ENCODE assay signal across 27 cellular contexts in the genomic region with DNA sequence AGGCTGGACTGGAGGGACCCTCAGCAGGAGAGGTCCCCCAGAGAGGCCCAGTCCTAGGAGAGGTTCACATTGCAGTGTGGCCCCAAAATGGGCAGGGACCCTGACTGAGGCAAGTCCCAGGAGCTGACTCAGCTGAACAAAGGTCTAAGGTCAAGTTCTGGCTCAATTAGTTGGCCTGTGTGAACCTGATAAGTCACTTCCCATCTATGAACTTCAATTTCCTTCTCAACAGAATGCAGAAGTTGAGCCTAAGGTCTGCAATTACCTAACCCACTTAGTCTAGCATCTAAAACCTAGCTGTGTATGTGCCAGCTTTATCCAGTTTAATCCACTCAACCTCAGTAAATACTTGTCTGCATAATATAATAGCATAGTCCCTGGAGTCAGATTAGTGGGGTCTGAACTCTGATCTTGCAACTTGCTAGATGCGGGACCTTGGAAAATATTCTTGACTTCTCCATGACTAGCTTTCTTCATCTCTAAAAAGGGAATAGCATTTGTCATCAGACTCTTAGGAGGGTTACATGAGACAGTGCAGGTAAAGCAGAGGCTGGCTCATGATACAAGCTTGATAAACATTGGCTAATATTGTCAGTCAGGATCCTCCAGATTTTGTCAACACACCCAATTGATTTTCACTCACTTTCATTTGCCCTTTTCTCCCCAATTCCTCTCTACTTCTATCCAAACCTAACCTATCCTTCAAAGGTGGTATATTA.
DNase-seq lines count a peak whose midpoint lies in the region; ATAC-seq, FAIRE-seq and TF ChIP-seq lines count a peak whose summit lies in the region.
"Had no signal": no experiment of that assay in that cellular context is flagged by ENCODE, and none has a peak within 500 bp of the region (broad histone marks: within the 10 kb centered on the region; RNA-seq: fewer than 3 reads in every experiment).

No MANE protein-coding gene starts in this region.

- H3K4me3 ChIP-seq in spleen (peak overlapping the region in 1 of 8 donors; percentile 19), GM23338 (no peak overlapping the region)
- H3K4me3 ChIP-seq: cardiac muscle cell, lower lobe of right lung, SK-N-MC had no signal

- H3K4me2 ChIP-seq in GM23338 = no peak overlapping the region

- no peaks in the 10 kb centered on the region for H3K9me3 Mint-ChIP-seq in GM23338
- H3K9me3 Mint-ChIP-seq: activated T-helper 17 cell treated with anti-CD3 and anti-CD28 coated beads, Interleukin-2, amount 50 U/mL, for 72 hours; CD8-positive, alpha-beta T cell; dendritic cell treated with granulocyte-macrophage colony-stimulating factor and Interleukin-4, amounts not matched to agents 40 ng/mL and 50 ng/mL, for 4 days; WTC11 had no signal

- no peaks in the 10 kb centered on the region for H4K20me1 ChIP-seq in GM23338 (replicated peaks; ENCODE audit: insufficient read depth)

- intact Hi-C loops in spleen (cut with DNase I; ENCODE audit: low total_unique reads) = no loop called here

- H3K27ac Mint-ChIP-seq in GM23338 = no peak overlapping the region
- H3K27ac Mint-ChIP-seq: activated naive CD4-positive, alpha-beta T cell treated with anti-CD3 and anti-CD28 coated beads, Interleukin-2, amount 50 U/mL, for 24 hours; activated T-helper 17 cell treated with anti-CD3 and anti-CD28 coated beads, Interleukin-2, amount 50 U/mL, for 72 hours; CD8-positive, alpha-beta T cell; dendritic cell treated with granulocyte-macrophage colony-stimulating factor and Interleukin-4, amounts not matched to agents 40 ng/mL and 50 ng/mL, for 4 days; progenitor cell of endocrine pancreas; WTC11 had no signal

- no peaks in the 10 kb centered on the region for H3K36me3 Mint-ChIP-seq in GM23338 (ENCODE audit: low read depth)
- H3K36me3 Mint-ChIP-seq: activated naive CD4-positive, alpha-beta T cell treated with anti-CD3 and anti-CD28 coated beads, Interleukin-2, amount 50 U/mL, for 24 hours; CD8-positive, alpha-beta T cell; WTC11 had no signal

- H3K4me3 Mint-ChIP-seq in GM23338 = no peak overlapping the region
- H3K4me3 Mint-ChIP-seq: activated naive CD4-positive, alpha-beta T cell treated with anti-CD3 and anti-CD28 coated beads, Interleukin-2, amount 50 U/mL, for 24 hours; activated T-helper 17 cell treated with anti-CD3 and anti-CD28 coated beads, Interleukin-2, amount 50 U/mL, for 72 hours; CD8-positive, alpha-beta T cell; dendritic cell treated with granulocyte-macrophage colony-stimulating factor and Interleukin-4, amounts not matched to agents 40 ng/mL and 50 ng/mL, for 4 days; WTC11 had no signal

- no peak for TF ChIP-seq POLR2A in spleen (IDR thresholded peaks at IDR 0.05)

- peaks cover 6% of the 10 kb centered on the region for H3K27me3 Mint-ChIP-seq in GM23338 (ENCODE audit: insufficient read depth, low read depth, poor library complexity)
- H3K27me3 Mint-ChIP-seq: activated T-helper 17 cell treated with anti-CD3 and anti-CD28 coated beads, Interleukin-2, amount 50 U/mL, for 72 hours; dendritic cell treated with granulocyte-macrophage colony-stimulating factor and Interleukin-4, amounts not matched to agents 40 ng/mL and 50 ng/mL, for 4 days had no signal

- H3K27me3 ChIP-seq in spleen (replicated peaks in 1 of 7) (no peaks in the 10 kb centered on the region), GM23338 (ENCODE audit: insufficient read depth) (no peaks in the 10 kb centered on the region)
- H3K27me3 ChIP-seq: cardiac muscle cell had no signal

- H3F3A ChIP-seq in GM23338 (replicated peaks; ENCODE audit: low read depth) = no peaks in the 10 kb centered on the region

- no peaks in the 10 kb centered on the region; the same call in 1 of the 3 replicates for H3K4me1 Mint-ChIP-seq in GM23338
- H3K4me1 Mint-ChIP-seq: activated naive CD4-positive, alpha-beta T cell treated with anti-CD3 and anti-CD28 coated beads, Interleukin-2, amount 50 U/mL, for 24 hours; activated T-helper 17 cell treated with anti-CD3 and anti-CD28 coated beads, Interleukin-2, amount 50 U/mL, for 72 hours had no signal

- no peaks in the 10 kb centered on the region for H3K79me2 ChIP-seq in GM23338 (replicated peaks; ENCODE audit: insufficient read depth)

- no peaks in the 10 kb centered on the region for H3K9me3 ChIP-seq in spleen
- H3K9me3 ChIP-seq: lower lobe of right lung had no signal

- ATAC-seq in left lobe of liver = peak; percentile 88
- ATAC-seq in GM23338 = no peak
- ATAC-seq: activated T-helper 17 cell treated with anti-CD3 and anti-CD28 coated beads, Interleukin-2, amount 50 U/mL, for 72 hours; CD8-positive, alpha-beta T cell; WTC11 had no signal

- H3K36me3 ChIP-seq in spleen (no peaks in the 10 kb centered on the region), GM23338 (ENCODE audit: insufficient read depth) (no peaks in the 10 kb centered on the region)
- H3K36me3 ChIP-seq: cardiac muscle cell, lower lobe of right lung had no signal

- TF ChIP-seq CTCF in spleen (IDR thresholded peaks at IDR 0.05 in 8 of 11, conservative IDR thresholded peaks at IDR 0.05 in 3 of 11) (no peak), GM23338 (conservative IDR thresholded peaks at IDR 0.05; ENCODE audit: low read depth in 2 of 2) (no peak)

- H3K4me1 ChIP-seq in spleen (no peaks in the 10 kb centered on the region), GM23338 (ENCODE audit: insufficient read depth) (no peaks in the 10 kb centered on the region)
- H3K4me1 ChIP-seq: lower lobe of right lung had no signal

- no peak overlapping the region for H2AFZ ChIP-seq in GM23338

- no peaks in the 10 kb centered on the region for H3K9me2 ChIP-seq in GM23338 (ENCODE audit: insufficient read depth)

- FAIRE-seq in frontal cortex (lab: Jason Lieb, UNC) = no peak
- FAIRE-seq: GM18507, H1 had no signal

- WGBS in spleen, 5 donors = 75 to 89% (median 85%) methylated on average over 1 of the region's 1 CpG

- peak; percentile 8 for DNase-seq in DMS53 (lab: John Stamatoyannopoulos, UW)
- DNase-seq in DMS53 treated with DMSO at 0.1 percent for 48 hours (lab: John Stamatoyannopoulos, UW; ENCODE audit: unreplicated experiment) = no peak
- DNase-seq in NOMO-1 treated with DMSO at 0.1 percent for 48 hours (lab: John Stamatoyannopoulos, UW; ENCODE audit: unreplicated experiment) = peak; percentile 95
- no peak for DNase-seq in left lobe of liver (ENCODE audit: low spot score)
- DNase-seq in spleen = no peak
- DNase-seq in GM23338 (ENCODE audit: low spot score) = no peak
- DNase-seq in NCI-H226 = no peak
- DNase-seq in frontal cortex (ENCODE audit: low spot score in 2 of 2) = no peak
- DNase-seq: activated CD4-positive, alpha-beta T cell treated with anti-CD3 and anti-CD28 coated beads, Interleukin-2, amount 50 U/mL, for 48 hours; activated CD8-positive, alpha-beta memory T cell treated with anti-CD3 and anti-CD28 coated beads, Interleukin-2, amount 50 U/mL, for 4 hours; CD8-positive, alpha-beta T cell; DMS79 treated with DMSO at 0.1 percent for 48 hours; islet precursor cell; KG1; lower lobe of right lung; NCI-H1694 treated with DMSO at 0.1 percent for 48 hours; RPMI8226 had no signal

- H3K27ac ChIP-seq in spleen (peak overlapping the region in 7 of 8 donors; percentile 62 to 92 (median 87)), GM23338 (ENCODE audit: low read depth) (no peak overlapping the region)
- H3K27ac ChIP-seq: 22Rv1, cardiac muscle cell, lower lobe of right lung, SK-N-MC had no signal

TF ChIP-seq in GM23338, 12 proteins besides CTCF, POLR2A, EP300 and RAD21:
- TF ChIP-seq NANOG (IDR thresholded peaks at IDR 0.05; ENCODE audit: borderline replicate concordance) (no peak), POLR2AphosphoS5 (IDR thresholded peaks at IDR 0.05; ENCODE audit: low read depth) (no peak), STAT1 (IDR thresholded peaks at IDR 0.05; ENCODE audit: unreplicated experiment) (no peak)
- TF ChIP-seq, protein P1, sequence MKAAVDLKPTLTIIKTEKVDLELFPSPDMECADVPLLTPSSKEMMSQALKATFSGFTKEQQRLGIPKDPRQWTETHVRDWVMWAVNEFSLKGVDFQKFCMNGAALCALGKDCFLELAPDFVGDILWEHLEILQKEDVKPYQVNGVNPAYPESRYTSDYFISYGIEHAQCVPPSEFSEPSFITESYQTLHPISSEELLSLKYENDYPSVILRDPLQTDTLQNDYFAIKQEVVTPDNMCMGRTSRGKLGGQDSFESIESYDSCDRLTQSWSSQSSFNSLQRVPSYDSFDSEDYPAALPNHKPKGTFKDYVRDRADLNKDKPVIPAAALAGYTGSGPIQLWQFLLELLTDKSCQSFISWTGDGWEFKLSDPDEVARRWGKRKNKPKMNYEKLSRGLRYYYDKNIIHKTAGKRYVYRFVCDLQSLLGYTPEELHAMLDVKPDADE (IDR thresholded peaks at IDR 0.05) = no peak

Comparison
In these comparisons a context has a peak if more than half of its experiments do, and no peak if none do; other contexts are left out.
1. DNase-seq: peak in DMS53 (single experiment) and NOMO-1 treated with DMSO at 0.1 percent for 48 hours (single experiment); none in DMS53 treated with DMSO at 0.1 percent for 48 hours (single experiment), left lobe of liver (single experiment), spleen (single experiment), GM23338 (single experiment), NCI-H226 (single experiment) and frontal cortex (0 of 2).